In the genomic region with DNA sequence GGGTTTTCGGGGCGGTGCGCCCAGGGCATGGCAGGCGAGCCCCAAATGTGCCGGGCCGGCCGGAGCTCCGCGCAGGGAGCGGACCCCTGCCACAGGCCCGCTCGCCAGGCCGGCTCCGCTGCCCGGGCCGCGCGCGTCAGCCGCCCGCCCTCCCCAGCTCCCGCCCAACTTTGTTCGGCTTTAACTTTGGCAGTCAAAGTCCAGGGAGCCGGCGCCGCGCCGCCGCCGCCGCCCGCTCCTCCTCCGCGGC, we compare ENCODE assay signal across 8 cellular contexts. TPM values are rescaled to one million over a fixed set of nuclear protein-coding genes. Genes with fewer than 3 reads are reported as not detected.
DNase-seq lines count a peak whose midpoint lies in the region; ATAC-seq and TF ChIP-seq lines count a peak whose summit lies in the region.

No MANE protein-coding gene starts in this region.

- dilution Hi-C loops in IMR-90 (cut with HindIII; ENCODE audit: low sequenced_read_pairs, unreplicated experiment): no loop called here

- no peak for TF ChIP-seq RAD21 in IMR-90 (IDR thresholded peaks at IDR 0.05; ENCODE audit: low read length)

- WGBS in IMR-90 (ENCODE audit: extremely low coverage in 2 of 2, insufficient read length in 1 of 2), 2 experiments: 2% methylated on average over 26 of the region's 34 CpGs; no CpG with 5 or more reads in 1 of the 2 experiments
- WGBS in adipose tissue, 3 donors: 0% methylated on average over 30 to 34 of the region's 34 CpGs

- H3K56ac ChIP-seq in IMR-90 (ENCODE audit: extremely low read depth, insufficient read depth, low read length): peak overlapping the region; percentile 95; the same call in 1 of the 2 replicates

- peak; percentile 32 for ATAC-seq in GM21529 (IDR thresholded peaks at IDR 0.05; ENCODE audit: unreplicated experiment)
- peak; percentile 75 for ATAC-seq in IMR-90 (ENCODE audit: low read depth)
- ATAC-seq in left ventricle myocardium superior: peak; percentile 91

- H3K23ac ChIP-seq in IMR-90 (ENCODE audit: low read depth, low read length): peak overlapping the region; percentile 87

- H3K9me3 ChIP-seq in IMR-90 (ENCODE audit: control insufficient read depth, insufficient read depth, low read length): no peaks in the 10 kb centered on the region

- peak overlapping the region; percentile 95 for H3K4ac ChIP-seq in IMR-90 (ENCODE audit: low read depth, low read length)

- peak overlapping the region; percentile 99 for H3K4me2 ChIP-seq in IMR-90 (ENCODE audit: low read depth, low read length)

- no peaks in the 10 kb centered on the region for H4K20me1 ChIP-seq in IMR-90 (ENCODE audit: insufficient read depth, low read length)

- H3K4me3 ChIP-seq in IMR-90 (ENCODE audit: insufficient read depth, low read depth, low read length) (peak overlapping the region; percentile 93), rectal smooth muscle tissue (ENCODE audit: low read length) (peak overlapping the region; percentile 96)

- peak overlapping the region; percentile 63; the same call in 1 of the 2 replicates for H2AK5ac ChIP-seq in IMR-90 (ENCODE audit: low read depth, low read length)

- H4K5ac ChIP-seq in IMR-90 (ENCODE audit: low read depth, low read length): peak overlapping the region; percentile 57

- CTCF ChIA-PET in IMR-90 (lab: Yijun Ruan, JAX): interaction anchor here (0.8 kb wide), 1 partner anchor 57 kb away, joined by 4 read pairs; no protein-coding TSS in a partner anchor

- H4K8ac ChIP-seq in IMR-90 (ENCODE audit: low read depth in 2 of 2, low read length in 2 of 2): peak overlapping the region; percentile 76 to 99; a peak in 3 of 4 replicates

- H3K4me1 ChIP-seq in IMR-90 (ENCODE audit: control insufficient read depth, insufficient read depth, low read length): peaks cover 4% of the 10 kb centered on the region
- peaks cover 5% of the 10 kb centered on the region for H3K4me1 ChIP-seq in rectal smooth muscle tissue (ENCODE audit: control insufficient read depth, insufficient read depth, low read length)

- H2BK120ac ChIP-seq in IMR-90 (ENCODE audit: low read depth, low read length): peak overlapping the region; percentile 90

- peak overlapping the region; percentile 87 for H3K14ac ChIP-seq in IMR-90 (replicated peaks; ENCODE audit: low read depth, low read length)

- H3K18ac ChIP-seq in IMR-90 (ENCODE audit: low read depth, low read length): peak overlapping the region; percentile 76

- H4K91ac ChIP-seq in IMR-90 (ENCODE audit: insufficient read depth, low read depth, low read length): peak overlapping the region; percentile 92

- TF ChIP-seq CTCF in IMR-90 (conservative IDR thresholded peaks at IDR 0.05; ENCODE audit: low read depth, low read length): no peak

- H2AFZ ChIP-seq in IMR-90 (replicated peaks; ENCODE audit: low read length, poor library complexity): peak overlapping the region; percentile 98

- no peak overlapping the region for H2BK15ac ChIP-seq in IMR-90 (ENCODE audit: low read depth, low read length)

- H3K79me1 ChIP-seq in IMR-90 (ENCODE audit: low read depth in 1 of 2, low read length in 2 of 2): peaks cover 14 to 27% of the 10 kb centered on the region in 2 experiments

- intact Hi-C loops in IMR-90 (cut with micrococcal nuclease) (loop anchor here (1.0 to 5.0 kb wide), 2 partner anchors 96 to 159 kb away; no protein-coding TSS in a partner anchor), left ventricle myocardium superior (cut with micrococcal nuclease) (no loop called here)

- H2BK20ac ChIP-seq in IMR-90 (ENCODE audit: low read depth, low read length): no peak overlapping the region

- peak overlapping the region; percentile 90 for H3K27ac ChIP-seq in IMR-90 (ENCODE audit: insufficient read depth, low read length)
- H3K27ac ChIP-seq in adipose tissue (ENCODE audit: low read depth, low read length): peak overlapping the region; percentile 14
- peak overlapping the region; percentile 96 for H3K27ac ChIP-seq in rectal smooth muscle tissue (ENCODE audit: low read depth, low read length)

- in situ Hi-C loops in IMR-90 (cut with MboI; ENCODE audit: low sequenced_read_pairs): no loop called here

- H2AK9ac ChIP-seq in IMR-90 (replicated peaks; ENCODE audit: low read depth, low read length, poor library complexity): peak overlapping the region; percentile 46

- H3K9ac ChIP-seq in IMR-90 (ENCODE audit: low read depth, low read length) (peak overlapping the region; percentile 93), rectal smooth muscle tissue (ENCODE audit: low read length) (peak overlapping the region; percentile 97)

- H3K36me3 ChIP-seq in IMR-90 (ENCODE audit: control insufficient read depth, insufficient read depth, low read length) (peaks cover 2% of the 10 kb centered on the region; the same call in 1 of the 2 replicates), rectal smooth muscle tissue (ENCODE audit: control insufficient read depth, insufficient read depth, low read length) (peaks cover 6% of the 10 kb centered on the region)

- peak overlapping the region; percentile 92 for H2BK5ac ChIP-seq in IMR-90 (ENCODE audit: low read depth, low read length, poor library complexity, severe bottlenecking)

- no peak for TF ChIP-seq POLR2A in IMR-90 (IDR thresholded peaks at IDR 0.05; ENCODE audit: low read depth, low read length)

- POLR2A ChIA-PET in IMR-90 (lab: Charles Lee; ENCODE audit: unreplicated experiment): interaction anchor here (1.1 kb wide), 1 partner anchor 16 kb away, joined by 3 read pairs; no protein-coding TSS in a partner anchor

- peaks cover 7% of the 10 kb centered on the region; the same call in 1 of the 2 replicates for H3K9me1 ChIP-seq in IMR-90 (ENCODE audit: insufficient read depth, low read length)

- DNase-seq in GM04504 (ENCODE audit: low read depth) (peak; percentile 26), IMR-90 (no peak), left ventricle myocardium superior (peak; percentile 80), DMS53 (lab: John Stamatoyannopoulos, UW) (no peak), GDM1 (lab: John Stamatoyannopoulos, UW) (no peak)

- BruUV-seq in IMR-90 (replicated peaks; lab: Mats Ljungman, UMichigan): no TSS peak

- H3K27me3 ChIP-seq in IMR-90 (ENCODE audit: control insufficient read depth, insufficient read depth, low read length) (no peaks in the 10 kb centered on the region), rectal smooth muscle tissue (ENCODE audit: control insufficient read depth, insufficient read depth, low read length) (no peaks in the 10 kb centered on the region)

TF ChIP-seq in IMR-90, 13 proteins besides CTCF, POLR2A, EP300 and RAD21:
- no peak for TF ChIP-seq FOS (IDR thresholded peaks at IDR 0.05; ENCODE audit: low read depth, low read length)
- no peak for TF ChIP-seq SMC3 (IDR thresholded peaks at IDR 0.05; ENCODE audit: low read depth, low read length)
- TF ChIP-seq MXI1 (IDR thresholded peaks at IDR 0.05; ENCODE audit: borderline replicate concordance, low read depth, low read length): no peak
- no peak for TF ChIP-seq MAZ (IDR thresholded peaks at IDR 0.05; ENCODE audit: borderline replicate concordance, low read depth, low read length)
- TF ChIP-seq BHLHE40 (IDR thresholded peaks at IDR 0.05; ENCODE audit: low read depth, low read length): no peak
- TF ChIP-seq, protein P1, sequence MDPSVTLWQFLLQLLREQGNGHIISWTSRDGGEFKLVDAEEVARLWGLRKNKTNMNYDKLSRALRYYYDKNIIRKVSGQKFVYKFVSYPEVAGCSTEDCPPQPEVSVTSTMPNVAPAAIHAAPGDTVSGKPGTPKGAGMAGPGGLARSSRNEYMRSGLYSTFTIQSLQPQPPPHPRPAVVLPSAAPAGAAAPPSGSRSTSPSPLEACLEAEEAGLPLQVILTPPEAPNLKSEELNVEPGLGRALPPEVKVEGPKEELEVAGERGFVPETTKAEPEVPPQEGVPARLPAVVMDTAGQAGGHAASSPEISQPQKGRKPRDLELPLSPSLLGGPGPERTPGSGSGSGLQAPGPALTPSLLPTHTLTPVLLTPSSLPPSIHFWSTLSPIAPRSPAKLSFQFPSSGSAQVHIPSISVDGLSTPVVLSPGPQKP (IDR thresholded peaks at IDR 0.05; ENCODE audit: borderline replicate concordance, low read depth, low read length): no peak
- TF ChIP-seq CHD1 (IDR thresholded peaks at IDR 0.05; ENCODE audit: low read depth, low read length): no peak
- TF ChIP-seq, protein P2, sequence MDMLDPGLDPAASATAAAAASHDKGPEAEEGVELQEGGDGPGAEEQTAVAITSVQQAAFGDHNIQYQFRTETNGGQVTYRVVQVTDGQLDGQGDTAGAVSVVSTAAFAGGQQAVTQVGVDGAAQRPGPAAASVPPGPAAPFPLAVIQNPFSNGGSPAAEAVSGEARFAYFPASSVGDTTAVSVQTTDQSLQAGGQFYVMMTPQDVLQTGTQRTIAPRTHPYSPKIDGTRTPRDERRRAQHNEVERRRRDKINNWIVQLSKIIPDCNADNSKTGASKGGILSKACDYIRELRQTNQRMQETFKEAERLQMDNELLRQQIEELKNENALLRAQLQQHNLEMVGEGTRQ (IDR thresholded peaks at IDR 0.05; ENCODE audit: low read depth, low read length): no peak
- TF ChIP-seq CEBPB (IDR thresholded peaks at IDR 0.05; ENCODE audit: low read depth, low read length): no peak
- TF ChIP-seq RCOR1 (IDR thresholded peaks at IDR 0.05; ENCODE audit: insufficient replicate concordance, low read length): no peak
- no peak for TF ChIP-seq RFX5 (IDR thresholded peaks at IDR 0.05; ENCODE audit: low read depth, low read length)

RNA-seq across cellular contexts. Expression of a gene that starts 0.5 kb away (rescaled TPM):
- 16.3 and 23.1 TPM in 2 replicates for total RNA-seq in IMR-90 (2012; rRNA removed)
- 6.0 and 7.2 TPM in 2 replicates for polyA plus RNA-seq in IMR-90 (2012; rRNA removed)
- polyA plus RNA-seq in IMR-90 (2012; cell fraction: cytosol; rRNA removed): 1.6 and 1.7 TPM in 2 replicates
- polyA plus RNA-seq in IMR-90 (2012; cell fraction: nucleus; rRNA removed; ENCODE audit: low replicate concordance): 1.2 and 9.4 TPM in 2 replicates
- 1 to 10 TPM; 2.4 to 3.5 (median 2.7) TPM for polyA plus RNA-seq in adipose tissue
- 2.7 TPM for total RNA-seq in left ventricle myocardium superior

Comparison
In these comparisons a context has a peak if more than half of its experiments do, and no peak if none do; other contexts are left out.
1. DNase-seq: peak in GM04504 (single experiment) and left ventricle myocardium superior (single experiment); none in IMR-90 (single experiment), DMS53 (single experiment) and GDM1 (single experiment).
2. ATAC-seq: peak in every context shown above with its lines; median percentile 91 in left ventricle myocardium superior; 75 in IMR-90; 32 in GM21529.
3. H3K27ac ChIP-seq: peak in every context shown above with its lines; median percentile 96 in rectal smooth muscle tissue; 90 in IMR-90; 14 in adipose tissue.